Comparison of ENCODE assay signal across 1 cellular context in genomic region chr2:126645211-126645618, GRCh38.
TF ChIP-seq lines count a peak whose summit lies in the region.

No MANE protein-coding gene starts in this region.

TF ChIP-seq in K562, 482 proteins besides CTCF, POLR2A, EP300 and RAD21 (continued from another document and continues in another):
- TF ChIP-seq RERE (CRISPR knock-in tag; IDR thresholded peaks at IDR 0.05; ENCODE audit: borderline replicate concordance) (no peak), ZNF184 (CRISPR knock-in tag; IDR thresholded peaks at IDR 0.05) (no peak), CREB1 (IDR thresholded peaks at IDR 0.05) (peak; percentile 39; the same call in 1 of the 2 replicates), CREB1 (CRISPR knock-in tag; IDR thresholded peaks at IDR 0.05) (no peak), KDM2B (CRISPR knock-in tag; IDR thresholded peaks at IDR 0.05) (no peak), ZNF778 (CRISPR knock-in tag; IDR thresholded peaks at IDR 0.05) (no peak), SAP30 (IDR thresholded peaks at IDR 0.05; ENCODE audit: borderline replicate concordance, insufficient read depth, low read depth, low read length, poor library complexity, severe bottlenecking) (no peak), MCM3 (IDR thresholded peaks at IDR 0.05) (no peak), MCM7 (IDR thresholded peaks at IDR 0.05) (no peak), RUNX1 (IDR thresholded peaks at IDR 0.05; ENCODE audit: low read depth) (no peak), ARID3A (IDR thresholded peaks at IDR 0.05; ENCODE audit: borderline replicate concordance, low read depth, low read length) (no peak), E2F1 (CRISPR knock-in tag; IDR thresholded peaks at IDR 0.05) (no peak), EGR1 (conservative IDR thresholded peaks at IDR 0.05) (no peak), TEAD4 (IDR thresholded peaks at IDR 0.05; ENCODE audit: low read length) (peak; percentile 97), TEAD4 (CRISPR knock-in tag; IDR thresholded peaks at IDR 0.05; ENCODE audit: borderline replicate concordance) (no peak), HOMEZ (CRISPR knock-in tag; IDR thresholded peaks at IDR 0.05) (no peak), KDM4B (IDR thresholded peaks at IDR 0.05; ENCODE audit: borderline replicate concordance in 2 of 2, low read depth in 1 of 2) (no peak), RBM25 (IDR thresholded peaks at IDR 0.05; ENCODE audit: low read depth, low read length, severe bottlenecking) (no peak), TAF9B (IDR thresholded peaks at IDR 0.05; ENCODE audit: partially characterized antibody) (peak; percentile 54), SMAD1 (IDR thresholded peaks at IDR 0.05; ENCODE audit: low read depth, low read length, partially characterized antibody) (no peak), OTX1 (CRISPR knock-in tag; IDR thresholded peaks at IDR 0.05) (no peak), HMGXB4 (CRISPR knock-in tag; IDR thresholded peaks at IDR 0.05) (no peak), ZNF165 (CRISPR knock-in tag; IDR thresholded peaks at IDR 0.05; ENCODE audit: borderline replicate concordance) (no peak), COPS2 (conservative IDR thresholded peaks at IDR 0.05) (no peak), HIVEP1 (CRISPR knock-in tag; IDR thresholded peaks at IDR 0.05) (no peak), ESRRB (CRISPR knock-in tag; IDR thresholded peaks at IDR 0.05; ENCODE audit: borderline replicate concordance) (no peak), MLX (CRISPR knock-in tag; conservative IDR thresholded peaks at IDR 0.05) (no peak), SUPT5H (IDR thresholded peaks at IDR 0.05) (no peak), ZNF311 (CRISPR knock-in tag; IDR thresholded peaks at IDR 0.05) (no peak), ZNF699 (CRISPR knock-in tag; IDR thresholded peaks at IDR 0.05; ENCODE audit: insufficient replicate concordance) (no peak), ZNF717 (CRISPR knock-in tag; IDR thresholded peaks at IDR 0.05) (no peak), FOXA3 (CRISPR knock-in tag; conservative IDR thresholded peaks at IDR 0.05 in 1 of 2, IDR thresholded peaks at IDR 0.05 in 1 of 2) (no peak), HCFC1 (IDR thresholded peaks at IDR 0.05; ENCODE audit: low read depth, low read length) (no peak), KDM1A (IDR thresholded peaks at IDR 0.05) (peak; percentile 15 to 63; a peak in 3 of 4 replicates), ZBTB43 (CRISPR knock-in tag; IDR thresholded peaks at IDR 0.05) (no peak), BDP1 (IDR thresholded peaks at IDR 0.05; ENCODE audit: insufficient read depth, insufficient read length) (no peak), ZNF644 (tag; IDR thresholded peaks at IDR 0.05; ENCODE audit: low read depth) (no peak), KAT7 (CRISPR knock-in tag; IDR thresholded peaks at IDR 0.05; ENCODE audit: borderline replicate concordance) (no peak), ZBTB40 (IDR thresholded peaks at IDR 0.05) (no peak), ZBTB40 (CRISPR knock-in tag; IDR thresholded peaks at IDR 0.05) (no peak), YBX1 (IDR thresholded peaks at IDR 0.05) (no peak), MIER1 (IDR thresholded peaks at IDR 0.05; ENCODE audit: low read depth) (no peak)
